2 cellular contexts compared by ENCODE assay signal in genomic region chr9:97704851-97705250, GRCh38.
TF ChIP-seq lines count a peak whose summit lies in the region.

No MANE protein-coding gene starts in this region.

TF ChIP-seq in A549, 52 proteins besides CTCF, POLR2A, EP300 and RAD21:
- no peak for TF ChIP-seq FOSL2 (IDR thresholded peaks at IDR 0.05)
- TF ChIP-seq FOSL2 (CRISPR knock-in tag; IDR thresholded peaks at IDR 0.05): no peak
- no peak for TF ChIP-seq NFE2L2 (conservative IDR thresholded peaks at IDR 0.05; ENCODE audit: low read length)
- TF ChIP-seq CHD2 (IDR thresholded peaks at IDR 0.05; ENCODE audit: low read length, partially characterized antibody): no peak
- TF ChIP-seq EHMT2 (IDR thresholded peaks at IDR 0.05; ENCODE audit: low read depth): no peak
- no peak for TF ChIP-seq REST (IDR thresholded peaks at IDR 0.05)
TF ChIP-seq in A549: peak in this region for 0.

TF ChIP-seq in IMR-90, 13 proteins besides CTCF, POLR2A, EP300 and RAD21:
- TF ChIP-seq CHD1 (IDR thresholded peaks at IDR 0.05; ENCODE audit: low read depth, low read length) (no peak), CEBPB (IDR thresholded peaks at IDR 0.05; ENCODE audit: low read depth, low read length) (no peak), RFX5 (IDR thresholded peaks at IDR 0.05; ENCODE audit: low read depth, low read length) (no peak), USF2 (IDR thresholded peaks at IDR 0.05; ENCODE audit: low read depth, low read length) (no peak), MAZ (IDR thresholded peaks at IDR 0.05; ENCODE audit: borderline replicate concordance, low read depth, low read length) (no peak), BHLHE40 (IDR thresholded peaks at IDR 0.05; ENCODE audit: low read depth, low read length) (no peak), NFE2L2 (IDR thresholded peaks at IDR 0.05; ENCODE audit: low read depth, low read length) (no peak)
